In the genomic region with DNA sequence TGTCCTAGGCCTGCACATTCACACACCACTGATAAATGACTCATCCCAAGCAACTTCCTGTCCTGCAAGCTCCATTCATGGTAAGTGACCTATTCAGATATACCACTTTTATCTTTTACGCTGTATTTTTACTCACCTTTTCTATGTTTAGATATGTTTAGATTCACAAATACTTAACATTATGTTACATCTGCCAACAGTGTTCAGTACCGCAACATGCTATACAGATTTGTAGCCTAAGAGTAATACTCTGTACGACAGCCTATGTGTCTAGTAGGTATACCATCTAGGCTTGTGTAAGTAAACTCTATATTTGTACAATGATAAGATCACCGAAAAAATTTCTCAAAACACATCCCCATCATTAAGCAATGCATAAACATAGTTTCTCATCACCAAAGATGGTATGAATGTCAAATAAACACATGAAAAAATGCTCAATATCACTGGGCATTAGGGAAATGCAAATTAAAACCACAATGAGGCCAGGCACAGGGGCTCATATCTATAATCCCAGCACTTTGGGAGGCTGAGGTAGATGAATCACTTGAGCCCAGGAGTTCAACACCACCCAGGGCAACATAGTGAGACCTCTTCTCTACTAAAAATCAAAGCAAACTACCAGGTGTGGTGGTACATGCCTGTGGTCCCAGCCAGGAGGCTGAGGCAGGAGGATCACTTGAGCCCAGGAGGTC, we compare ENCODE assay signal across 12 cellular contexts. TPM values are rescaled to one million over a fixed set of nuclear protein-coding genes. Genes with fewer than 3 reads are reported as not detected.
DNase-seq lines count a peak whose midpoint lies in the region; ATAC-seq, FAIRE-seq and TF ChIP-seq lines count a peak whose summit lies in the region.
"Had no signal": no experiment of that assay in that cellular context is flagged by ENCODE, and none has a peak within 500 bp of the region (broad histone marks: within the 10 kb centered on the region; RNA-seq: fewer than 3 reads in every experiment).

No MANE protein-coding gene starts in this region.

- H3K9me2 ChIP-seq in GM23248 (ENCODE audit: insufficient read depth), result no peaks in the 10 kb centered on the region

- H4K20me1 ChIP-seq in GM23248 (ENCODE audit: insufficient read depth), result peaks cover 22% of the 10 kb centered on the region; the same call in 1 of the 2 replicates

- H3K4me3 ChIP-seq in GM23248, result no peak overlapping the region
- H3K4me3 ChIP-seq in foreskin fibroblast (ENCODE audit: low read depth in 1 of 2, low read length in 2 of 2), result no peak overlapping the region
- no peak overlapping the region for H3K4me3 ChIP-seq in kidney (ENCODE audit: low read length in 2 of 2)
- H3K4me3 ChIP-seq: BLaER1 had no signal

- H2AFZ ChIP-seq in GM23248, result no peak overlapping the region

- no peaks in the 10 kb centered on the region for H3K27me3 ChIP-seq in GM23248 (replicated peaks; ENCODE audit: insufficient read depth)
- H3K27me3 ChIP-seq: BLaER1 had no signal

- no peaks in the 10 kb centered on the region for H3K9me3 Mint-ChIP-seq in activated T-cell treated with anti-CD3 and anti-CD28 coated beads, Interleukin-2, amount 50 U/mL, for 24 hours

- H3K36me3 ChIP-seq in GM23248 (ENCODE audit: low read depth) (no peaks in the 10 kb centered on the region), kidney (ENCODE audit: control insufficient read depth in 1 of 2, insufficient read depth in 2 of 2, low read length in 2 of 2) (no peaks in the 10 kb centered on the region)

- no peak overlapping the region for H3K9ac ChIP-seq in GM23248
- no peak overlapping the region for H3K9ac ChIP-seq in kidney (ENCODE audit: low read length in 2 of 2)
- H3K9ac ChIP-seq: BLaER1 had no signal

- no peaks in the 10 kb centered on the region for H3K27me3 Mint-ChIP-seq in activated T-cell treated with anti-CD3 and anti-CD28 coated beads, Interleukin-2, amount 50 U/mL, for 24 hours

- ATAC-seq in SK-N-SH treated with all-trans-retinoic acid at 6 μM for 48 hours, result peak; percentile 93

- DNase-seq in A172 (ENCODE audit: low spot score) (peak; percentile 81), GM23248 (peak; percentile 83), foreskin fibroblast (peak; percentile 68 to 77), kidney (no peak), NCI-H2081 (lab: John Stamatoyannopoulos, UW) (no peak), NCI-H1417 (lab: John Stamatoyannopoulos, UW) (no peak)
- no peak for DNase-seq in activated T-cell treated with anti-CD3 and anti-CD28 coated beads, Interleukin-2, amount 50 U/mL, for 24 hours
- DNase-seq: activated CD4-positive, alpha-beta T cell treated with anti-CD3 and anti-CD28 coated beads, Interleukin-2, amount 50 U/mL, for 4 hours; effector CD4-positive, alpha-beta T cell; NCI-H446 treated with DMSO at 0.1 percent for 48 hours had no signal

- 74 to 83% methylated on average over 4 of the region's 4 CpGs for WGBS in GM23248 (ENCODE audit: low coverage in 1 of 2, low lambda C conversion rate in 2 of 2, missing lambda C conversion rate in 2 of 2), 2 experiments

- no peak for FAIRE-seq in kidney (lab: Jason Lieb, UNC)

- peaks cover 19% of the 10 kb centered on the region for H3F3A ChIP-seq in GM23248 (ENCODE audit: insufficient read depth)

- in situ Hi-C loops in GM23248 (cut with MboI), result no loop called here

- no peak overlapping the region for H3K27ac Mint-ChIP-seq in activated T-cell treated with anti-CD3 and anti-CD28 coated beads, Interleukin-2, amount 50 U/mL, for 24 hours

- H3K27ac ChIP-seq in GM23248 (peak overlapping the region; percentile 8), kidney (ENCODE audit: low read depth in 2 of 2, low read length in 2 of 2) (no peak overlapping the region)
- H3K27ac ChIP-seq: BLaER1 had no signal

- TF ChIP-seq CTCF in foreskin fibroblast (IDR thresholded peaks at IDR 0.05; ENCODE audit: low read depth, low read length), result no peak
- TF ChIP-seq CTCF in kidney (IDR thresholded peaks at IDR 0.05; ENCODE audit: borderline replicate concordance, extremely low read depth, insufficient read depth), result no peak

- peaks cover 99% of the 10 kb centered on the region for H3K79me2 ChIP-seq in GM23248 (ENCODE audit: insufficient read depth)

- H3K4me1 Mint-ChIP-seq in activated T-cell treated with anti-CD3 and anti-CD28 coated beads, Interleukin-2, amount 50 U/mL, for 24 hours (ENCODE audit: low read depth), result peaks cover 19% of the 10 kb centered on the region

- intact Hi-C loops in kidney (cut with DNase I), result no loop called here

- H3K36me3 Mint-ChIP-seq in activated T-cell treated with anti-CD3 and anti-CD28 coated beads, Interleukin-2, amount 50 U/mL, for 24 hours (ENCODE audit: low read depth), result peaks cover 34% of the 10 kb centered on the region

- H3K4me1 ChIP-seq in GM23248 (ENCODE audit: insufficient read depth) (peaks cover 15% of the 10 kb centered on the region), kidney (ENCODE audit: control insufficient read depth in 1 of 2, insufficient read depth in 1 of 2, low read depth in 1 of 2, low read length in 2 of 2) (peaks cover 0 to 5% of the 10 kb centered on the region in 2 donors)

- no peaks in the 10 kb centered on the region for H3K9me3 ChIP-seq in GM23248 (ENCODE audit: low read depth)
- no peaks in the 10 kb centered on the region for H3K9me3 ChIP-seq in kidney (ENCODE audit: control insufficient read depth in 1 of 2, low read length in 2 of 2)
- H3K9me3 ChIP-seq: BLaER1 had no signal

- peak overlapping the region; percentile 10 for H3K4me2 ChIP-seq in GM23248 (ENCODE audit: unreplicated experiment)
- H3K4me2 ChIP-seq: BLaER1 had no signal

- no peak overlapping the region for H3K4me3 Mint-ChIP-seq in activated T-cell treated with anti-CD3 and anti-CD28 coated beads, Interleukin-2, amount 50 U/mL, for 24 hours

TF ChIP-seq in SK-N-SH treated with all-trans-retinoic acid at 6 μM for 48 hours, 23 proteins besides CTCF, POLR2A, EP300 and RAD21:
- no peak for TF ChIP-seq PATZ1 (CRISPR knock-in tag; IDR thresholded peaks at IDR 0.05; ENCODE audit: borderline replicate concordance)
- TF ChIP-seq ZNF70 (CRISPR knock-in tag; IDR thresholded peaks at IDR 0.05), result no peak
- no peak for TF ChIP-seq ISL1 (CRISPR knock-in tag; IDR thresholded peaks at IDR 0.05)
- no peak for TF ChIP-seq OSR1 (CRISPR knock-in tag; IDR thresholded peaks at IDR 0.05)
- no peak for TF ChIP-seq TCF4 (CRISPR knock-in tag; IDR thresholded peaks at IDR 0.05; ENCODE audit: borderline replicate concordance)
- no peak for TF ChIP-seq BACH2 (CRISPR knock-in tag; IDR thresholded peaks at IDR 0.05; ENCODE audit: borderline replicate concordance)

RNA-seq across cellular contexts. Expression of gene ATXN2, which starts 20.7 kb away (rescaled TPM):
- total RNA-seq in A172 (2014; rRNA removed; shearing (Covaris generic)), result 11.1 and 25.6 TPM in 2 replicates
- 15.0 and 19.2 TPM in 2 replicates for total RNA-seq in GM23248 (2014; rRNA removed; shearing (Covaris generic))
- polyA plus RNA-seq in GM23248 (2016; fragmentation: Nextera tagmentation; extraction: Ambion mirVana), result 46.2 and 56.4 TPM in 2 replicates
- 56.5 TPM for total RNA-seq in kidney
- 27.1 TPM for polyA plus RNA-seq in kidney (ENCODE audit: insufficient read depth, low read depth, low replicate concordance)

Comparison
In these comparisons a context has a peak if more than half of its experiments do, and no peak if none do; other contexts are left out.
1. DNase-seq: peak in A172 (single experiment), GM23248 (single experiment) and foreskin fibroblast (2 of 2); none in kidney (single experiment), NCI-H2081 (0 of 2), activated T-cell treated with anti-CD3 and anti-CD28 coated beads, Interleukin-2, amount 50 U/mL, for 24 hours (single experiment) and NCI-H1417 (0 of 3).